8 cellular contexts compared by ENCODE assay signal in the genomic region with DNA sequence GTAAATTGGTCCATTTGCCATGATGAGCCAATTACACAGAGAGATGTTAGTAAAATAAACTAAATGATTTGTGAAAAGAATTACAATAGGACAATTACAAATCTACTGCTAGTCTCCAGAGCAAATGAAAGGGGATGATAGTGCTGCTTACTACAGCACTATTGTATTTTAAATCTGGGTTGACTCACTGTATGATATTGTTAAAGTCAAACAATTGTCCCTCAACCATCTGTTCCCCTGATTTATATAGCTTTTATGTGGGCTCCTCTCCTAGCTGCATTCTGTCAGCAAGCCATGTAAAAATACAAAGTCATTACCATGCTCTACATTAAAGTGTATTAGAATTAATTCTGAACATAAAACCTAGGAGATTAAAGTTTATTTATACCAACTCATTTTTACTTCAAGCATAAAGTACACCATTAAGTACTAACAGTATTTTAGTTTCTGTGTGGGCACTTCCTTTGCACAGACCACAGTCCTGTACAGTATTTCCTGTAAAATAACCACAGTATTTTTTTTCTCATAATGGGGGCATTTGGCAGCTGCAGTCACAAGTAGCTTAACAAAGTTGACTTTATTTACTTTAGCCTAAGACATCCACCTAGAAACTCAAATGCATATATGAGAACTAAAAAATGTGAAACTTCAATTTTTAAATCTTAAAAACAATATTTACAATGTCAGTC.
A peak's percentile ranks its signal among the peaks of the same experiment; 100 is the strongest.
DNase-seq lines count a peak whose midpoint lies in the region; ATAC-seq and TF ChIP-seq lines count a peak whose summit lies in the region.

No MANE protein-coding gene starts in this region.

- H3K4me1 ChIP-seq in BLaER1 treated with 17β-estradiol and CSF1 and Interleukin-3, amounts not matched to agents 10 nM and 100 nM: peaks cover 61 to 92% (median 82%) of the 10 kb centered on the region in 10 experiments
- H3K4me1 ChIP-seq in mammary epithelial cell (ENCODE audit: insufficient read depth, low read length): no peaks in the 10 kb centered on the region

- CTCF ChIA-PET in mammary epithelial cell (lab: Charles Lee; ENCODE audit: low non-redundant PET): no interaction called here

- H3K4me3 ChIP-seq in BLaER1 treated with 17β-estradiol and CSF1 and Interleukin-3, amounts not matched to agents 10 nM and 100 nM: peak overlapping the region in 7 of 10 experiments; percentile 1 to 36 (median 11); a peak in 6 of 20 replicates
- H3K4me3 ChIP-seq in mammary epithelial cell (replicated peaks in 1 of 3; ENCODE audit: insufficient read depth in 1 of 3, low read depth in 2 of 3, low read length in 3 of 3): no peak overlapping the region

- ATAC-seq in GM21526 (IDR thresholded peaks at IDR 0.05; ENCODE audit: low FRiP score, unreplicated experiment): peak; percentile 62
- ATAC-seq in esophagus mucosa: peak; percentile 26
- no peak for ATAC-seq in HG03520 (IDR thresholded peaks at IDR 0.05; ENCODE audit: unreplicated experiment)
- ATAC-seq in HG03025 (IDR thresholded peaks at IDR 0.05; ENCODE audit: low FRiP score, unreplicated experiment): no peak

- no peak overlapping the region for H2AFZ ChIP-seq in mammary epithelial cell (ENCODE audit: low read depth, low read length)

- intact Hi-C loops in mammary epithelial cell (cut with micrococcal nuclease): no loop called here

- no peaks in the 10 kb centered on the region for H3K79me2 ChIP-seq in mammary epithelial cell (ENCODE audit: insufficient read depth, low read length)

- H3K9ac ChIP-seq in BLaER1 treated with 17β-estradiol and CSF1 and Interleukin-3, amounts not matched to agents 10 nM and 100 nM: peak overlapping the region in 10 of 11 experiments; percentile 6 to 51 (median 22); a peak in 9 of 22 replicates
- H3K9ac ChIP-seq in mammary epithelial cell (ENCODE audit: insufficient read depth, low read length): no peak overlapping the region

- peak overlapping the region; percentile 70 to 88 (median 79) for H3K4me2 ChIP-seq in BLaER1 treated with 17β-estradiol and CSF1 and Interleukin-3, amounts not matched to agents 10 nM and 100 nM
- H3K4me2 ChIP-seq in mammary epithelial cell (ENCODE audit: insufficient read depth, low read depth, low read length): no peak overlapping the region

- dilution Hi-C loops in mammary epithelial cell (cut with HindIII; ENCODE audit: low sequenced_read_pairs): no loop called here

- no peaks in the 10 kb centered on the region for H3K27me3 ChIP-seq in BLaER1 treated with 17β-estradiol and CSF1 and Interleukin-3, amounts not matched to agents 10 nM and 100 nM
- no peaks in the 10 kb centered on the region for H3K27me3 ChIP-seq in mammary epithelial cell (ENCODE audit: insufficient read depth, low read length)

- TF ChIP-seq CTCF in mammary epithelial cell (conservative IDR thresholded peaks at IDR 0.05 in 1 of 2, IDR thresholded peaks at IDR 0.05 in 1 of 2; ENCODE audit: extremely low read depth in 1 of 2, insufficient read depth in 1 of 2, low read depth in 1 of 2, low read length in 2 of 2): no peak

- in situ Hi-C loops in mammary epithelial cell (cut with MboI; ENCODE audit: low sequenced_read_pairs in 2 of 2): no loop called here

- peak; percentile 72 for DNase-seq in NOMO-1 treated with DMSO at 0.1 percent for 48 hours (lab: John Stamatoyannopoulos, UW; ENCODE audit: unreplicated experiment)
- no peak for DNase-seq in activated CD4-positive, alpha-beta T cell treated with anti-CD3 and anti-CD28 coated beads, Interleukin-2, amount 50 U/mL, for 48 hours
- DNase-seq in mammary epithelial cell: no peak

- H3K9me3 ChIP-seq in BLaER1 treated with 17β-estradiol and CSF1 and Interleukin-3, amounts not matched to agents 10 nM and 100 nM (replicated peaks in 1 of 11): peaks cover 1 to 29% (median 16%) of the 10 kb centered on the region in 11 experiments; a peak in 21 of 22 replicates
- no peaks in the 10 kb centered on the region for H3K9me3 ChIP-seq in mammary epithelial cell (replicated peaks; ENCODE audit: insufficient read depth, low read length)

- no TSS peak for BruUV-seq in mammary epithelial cell (replicated peaks; lab: Mats Ljungman, UMichigan)

- peaks cover 0 to 13% (median 0%) of the 10 kb centered on the region in 11 experiments; a peak in 3 of 22 replicates for H4K20me1 ChIP-seq in BLaER1 treated with 17β-estradiol and CSF1 and Interleukin-3, amounts not matched to agents 10 nM and 100 nM
- H4K20me1 ChIP-seq in mammary epithelial cell (ENCODE audit: insufficient read depth, low read length): no peaks in the 10 kb centered on the region

- peak overlapping the region in 10 of 11 experiments; percentile 7 to 73 (median 58); a peak in 19 of 22 replicates for H3K27ac ChIP-seq in BLaER1 treated with 17β-estradiol and CSF1 and Interleukin-3, amounts not matched to agents 10 nM and 100 nM
- H3K27ac ChIP-seq in mammary epithelial cell (ENCODE audit: insufficient read depth, low read depth, low read length): no peak overlapping the region

- peaks cover 0 to 18% (median 2%) of the 10 kb centered on the region in 11 experiments; a peak in 13 of 22 replicates for H3K36me3 ChIP-seq in BLaER1 treated with 17β-estradiol and CSF1 and Interleukin-3, amounts not matched to agents 10 nM and 100 nM
- H3K36me3 ChIP-seq in mammary epithelial cell (ENCODE audit: insufficient read depth, low read length): no peaks in the 10 kb centered on the region

Comparison
In these comparisons a context has a peak if more than half of its experiments do, and no peak if none do; other contexts are left out.
1. H3K4me3 ChIP-seq: peak in BLaER1 treated with 17β-estradiol and CSF1 and Interleukin-3, amounts not matched to agents 10 nM and 100 nM (7 of 10); none in mammary epithelial cell (0 of 3).
2. ATAC-seq: peak in GM21526 (single experiment) and esophagus mucosa (single experiment); none in HG03520 (single experiment) and HG03025 (single experiment).